ENCODE assay signal across 10 cellular contexts in the genomic region with DNA sequence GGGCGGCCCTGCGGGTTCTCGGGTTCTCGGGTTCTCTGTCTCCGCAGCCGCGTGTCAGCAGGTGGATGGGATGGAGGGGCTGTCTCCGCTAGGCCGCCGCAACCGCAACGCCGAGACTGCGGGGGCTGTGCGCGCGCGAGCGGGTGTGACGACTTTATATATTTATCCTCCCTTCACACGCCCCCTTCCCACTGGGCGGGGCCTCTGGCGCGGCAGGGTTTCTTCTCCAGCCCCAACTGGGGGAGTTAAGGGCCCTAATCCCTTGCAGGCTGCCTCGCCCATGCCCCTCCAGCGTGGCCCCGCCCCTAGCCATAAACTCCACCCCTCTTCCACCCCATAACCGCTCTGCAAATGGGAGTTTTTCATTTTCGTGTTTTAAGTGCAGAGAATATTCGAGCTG. TPM values are rescaled to one million over a fixed set of nuclear protein-coding genes. Genes with fewer than 3 reads are reported as not detected.
DNase-seq lines count a peak whose midpoint lies in the region; ATAC-seq lines count a peak whose summit lies in the region.
"Had no signal": no experiment of that assay in that cellular context is flagged by ENCODE, and none has a peak within 500 bp of the region (broad histone marks: within the 10 kb centered on the region; RNA-seq: fewer than 3 reads in every experiment).

No MANE protein-coding gene starts in this region.

- no peaks in the 10 kb centered on the region for H3K9me3 ChIP-seq in effector memory CD4-positive, alpha-beta T cell (ENCODE audit: control insufficient read depth, low read length)
- H3K9me3 ChIP-seq: MG63 had no signal

- ATAC-seq in stimulated activated naive CD8-positive, alpha-beta T cell treated with anti-CD3 and anti-CD28 coated beads, Interleukin-15, amount 100 ng/mL, for 72 hours: peak; percentile 58

- H3K36me3 Mint-ChIP-seq in activated naive CD8-positive, alpha-beta T cell treated with anti-CD3 and anti-CD28 coated beads for 36 hours: no peaks in the 10 kb centered on the region

- no peak overlapping the region for H3K27ac Mint-ChIP-seq in activated naive CD8-positive, alpha-beta T cell treated with anti-CD3 and anti-CD28 coated beads for 36 hours
- H3K27ac Mint-ChIP-seq in stimulated activated naive CD8-positive, alpha-beta T cell treated with anti-CD3 and anti-CD28 coated beads, Interleukin-15, amount 100 ng/mL, for 72 hours: no peak overlapping the region

- H3K27me3 ChIP-seq in effector memory CD4-positive, alpha-beta T cell (replicated peaks; ENCODE audit: control insufficient read depth, insufficient read depth, low read length, poor library complexity, severe bottlenecking): peaks cover 18% of the 10 kb centered on the region

- H3K4me1 ChIP-seq in effector memory CD4-positive, alpha-beta T cell (ENCODE audit: control insufficient read depth, insufficient read depth, low read length, poor library complexity, severe bottlenecking): peaks cover 5% of the 10 kb centered on the region

- H3K4me3 ChIP-seq in effector memory CD4-positive, alpha-beta T cell (ENCODE audit: insufficient read depth, low read depth, low read length, poor library complexity, severe bottlenecking): no peak overlapping the region
- H3K4me3 ChIP-seq: MG63 had no signal

- H3K9me3 Mint-ChIP-seq in activated naive CD8-positive, alpha-beta T cell treated with anti-CD3 and anti-CD28 coated beads for 36 hours: no peaks in the 10 kb centered on the region
- H3K9me3 Mint-ChIP-seq in stimulated activated naive CD8-positive, alpha-beta T cell treated with anti-CD3 and anti-CD28 coated beads, Interleukin-15, amount 100 ng/mL, for 72 hours: no peaks in the 10 kb centered on the region

- DNase-seq in NCI-H524 (lab: John Stamatoyannopoulos, UW) (peak; percentile 38 to 55), NCI-H524 treated with DMSO at 0.1 percent for 48 hours (lab: John Stamatoyannopoulos, UW) (no peak), iPS-NIHi11 (ENCODE audit: low spot score) (peak; percentile 67), SIG-M5 treated with dmso at 0.1 percent for 504 hours (lab: John Stamatoyannopoulos, UW; ENCODE audit: unreplicated experiment) (no peak), NCI-H2029 (lab: John Stamatoyannopoulos, UW) (no peak)
- peak; percentile 35 for DNase-seq in activated naive CD8-positive, alpha-beta T cell treated with anti-CD3 and anti-CD28 coated beads for 36 hours
- DNase-seq in stimulated activated naive CD8-positive, alpha-beta T cell treated with anti-CD3 and anti-CD28 coated beads, Interleukin-15, amount 100 ng/mL, for 72 hours: peak; percentile 15 to 34
- DNase-seq in effector memory CD4-positive, alpha-beta T cell: no peak
- DNase-seq: activated CD4-positive, alpha-beta T cell treated with anti-CD3 and anti-CD28 coated beads for 1 hour; MG63 had no signal

- H3K36me3 ChIP-seq in effector memory CD4-positive, alpha-beta T cell (ENCODE audit: control insufficient read depth, insufficient read depth, low read length): no peaks in the 10 kb centered on the region
- H3K36me3 ChIP-seq: MG63 had no signal

- H3K4me3 Mint-ChIP-seq in activated naive CD8-positive, alpha-beta T cell treated with anti-CD3 and anti-CD28 coated beads for 36 hours: peak overlapping the region; percentile 22
- peak overlapping the region; percentile 56 to 68 for H3K4me3 Mint-ChIP-seq in stimulated activated naive CD8-positive, alpha-beta T cell treated with anti-CD3 and anti-CD28 coated beads, Interleukin-15, amount 100 ng/mL, for 72 hours

- peaks cover 87% of the 10 kb centered on the region for H3K27me3 Mint-ChIP-seq in activated naive CD8-positive, alpha-beta T cell treated with anti-CD3 and anti-CD28 coated beads for 36 hours
- H3K27me3 Mint-ChIP-seq in stimulated activated naive CD8-positive, alpha-beta T cell treated with anti-CD3 and anti-CD28 coated beads, Interleukin-15, amount 100 ng/mL, for 72 hours: peaks cover 96% of the 10 kb centered on the region

- no peak overlapping the region for H3K27ac ChIP-seq in effector memory CD4-positive, alpha-beta T cell (ENCODE audit: insufficient read depth, low read length, poor library complexity, severe bottlenecking)

- peaks cover 5% of the 10 kb centered on the region for H3K4me1 Mint-ChIP-seq in activated naive CD8-positive, alpha-beta T cell treated with anti-CD3 and anti-CD28 coated beads for 36 hours
- H3K4me1 Mint-ChIP-seq in stimulated activated naive CD8-positive, alpha-beta T cell treated with anti-CD3 and anti-CD28 coated beads, Interleukin-15, amount 100 ng/mL, for 72 hours: peaks cover 44% of the 10 kb centered on the region

RNA-seq across cellular contexts. Expression of a gene that starts 3.4 kb away (rescaled TPM):
- not detected for total RNA-seq in activated naive CD8-positive, alpha-beta T cell treated with anti-CD3 and anti-CD28 coated beads for 36 hours

Comparison
In these comparisons a context has a peak if more than half of its experiments do, and no peak if none do; other contexts are left out.
1. DNase-seq: peak in NCI-H524 (2 of 2), activated naive CD8-positive, alpha-beta T cell treated with anti-CD3 and anti-CD28 coated beads for 36 hours (single experiment), iPS-NIHi11 (single experiment) and stimulated activated naive CD8-positive, alpha-beta T cell treated with anti-CD3 and anti-CD28 coated beads, Interleukin-15, amount 100 ng/mL, for 72 hours (2 of 2); none in NCI-H524 treated with DMSO at 0.1 percent for 48 hours (single experiment), SIG-M5 treated with dmso at 0.1 percent for 504 hours (single experiment), effector memory CD4-positive, alpha-beta T cell (0 of 3) and NCI-H2029 (single experiment).